Comparison of ENCODE assay signal across 8 cellular contexts in genomic region chr1:206864939-206865671, GRCh38. TPM values are rescaled to one million over a fixed set of nuclear protein-coding genes. Genes with fewer than 3 reads are reported as not detected.
DNase-seq lines count a peak whose midpoint lies in the region; ATAC-seq, FAIRE-seq and TF ChIP-seq lines count a peak whose summit lies in the region.

Gene IL20, plus strand, starts transcription at chr1:206865623. Its CDS starts 230 bp downstream, at chr1:206865853.

- TF ChIP-seq CTCF in Panc1 (IDR thresholded peaks at IDR 0.05), result peak; percentile 84
- TF ChIP-seq CTCF in foreskin keratinocyte (conservative IDR thresholded peaks at IDR 0.05), result peak; percentile 97
- peak; percentile 85 to 94 (median 88) for TF ChIP-seq CTCF in pancreas (IDR thresholded peaks at IDR 0.05)
- peak; percentile 69 to 86 (median 74) for TF ChIP-seq CTCF in transverse colon (IDR thresholded peaks at IDR 0.05)

- no peak within 1 kb of the TSS for H3K4me3 Mint-ChIP-seq in CD8-positive, alpha-beta memory T cell
- H3K4me3 Mint-ChIP-seq in activated T-helper 1 cell treated with anti-CD3 and anti-CD28 coated beads, Interleukin-12 subunit alpha, Interleukin-12 subunit beta, Interleukin-2, Interleukin-4 antibody, amounts not matched to agents 30 ng/mL and 10 ng/mL and 1 ng/mL, durations not matched to agents 14 hours and 24 hours and 36 hours, result no peak within 1 kb of the TSS

- H3K4me3 ChIP-seq in CD8-positive, alpha-beta memory T cell (ENCODE audit: low read length), result no peak within 1 kb of the TSS
- H3K4me3 ChIP-seq in Panc1 (ENCODE audit: low read depth in 2 of 2, low read length in 2 of 2), result no peak within 1 kb of the TSS
- H3K4me3 ChIP-seq in pancreas, result no peak within 1 kb of the TSS
- no peak within 1 kb of the TSS for H3K4me3 ChIP-seq in transverse colon

- TF ChIP-seq EP300 in transverse colon (IDR thresholded peaks at IDR 0.05; ENCODE audit: low read depth), result no peak

- TF ChIP-seq POLR2A in transverse colon (IDR thresholded peaks at IDR 0.05), result no peak

- H3K9me3 ChIP-seq in CD8-positive, alpha-beta memory T cell (ENCODE audit: low read length), result no peaks in the 10 kb centered on the region
- H3K9me3 ChIP-seq in Panc1 (ENCODE audit: control insufficient read depth, insufficient read depth, low read depth, low read length) (no peaks in the 10 kb centered on the region), pancreas (no peaks in the 10 kb centered on the region), transverse colon (no peaks in the 10 kb centered on the region)

- no peak within 1 kb of the TSS for H3K27ac Mint-ChIP-seq in CD8-positive, alpha-beta memory T cell
- no peak within 1 kb of the TSS for H3K27ac Mint-ChIP-seq in activated T-helper 1 cell treated with anti-CD3 and anti-CD28 coated beads, Interleukin-12 subunit alpha, Interleukin-12 subunit beta, Interleukin-2, Interleukin-4 antibody, amounts not matched to agents 30 ng/mL and 10 ng/mL and 1 ng/mL, durations not matched to agents 14 hours and 24 hours and 36 hours

- POLR2A ChIA-PET in CD8-positive, alpha-beta memory T cell (lab: Charles Lee), result no interaction called here
- POLR2A ChIA-PET in Panc1 (lab: Charles Lee), result no interaction called here

- ATAC-seq in Panc1, result peak; percentile 63; the same call in 1 of the 2 replicates
- ATAC-seq in foreskin keratinocyte, result peak; percentile 80
- peak; percentile 98 to 100 (median 99) for ATAC-seq in pancreas
- ATAC-seq in GM18517 (IDR thresholded peaks at IDR 0.05; ENCODE audit: unreplicated experiment), result no peak

- in situ Hi-C loops in Panc1 (cut with HindIII; ENCODE audit: low pct_unique_long_range_greater_than_20kb, low sequenced_read_pairs), result no loop called here
- in situ Hi-C loops in transverse colon (cut with MboI; ENCODE audit: low pct_ligation_motif_present in 1 of 4, low pct_unique_long_range_greater_than_20kb in 1 of 4, low sequenced_read_pairs in 3 of 4), result no loop called here

- peaks cover 18 to 25% of the 10 kb centered on the region in 2 donors for H3K27me3 Mint-ChIP-seq in CD8-positive, alpha-beta memory T cell
- peaks cover 39% of the 10 kb centered on the region for H3K27me3 Mint-ChIP-seq in activated T-helper 1 cell treated with anti-CD3 and anti-CD28 coated beads, Interleukin-12 subunit alpha, Interleukin-12 subunit beta, Interleukin-2, Interleukin-4 antibody, amounts not matched to agents 30 ng/mL and 10 ng/mL and 1 ng/mL, durations not matched to agents 14 hours and 24 hours and 36 hours (ENCODE audit: insufficient read depth)

- peak; percentile 67 to 87 (median 79) for DNase-seq in CD8-positive, alpha-beta memory T cell
- DNase-seq in HPDE6-E6E7 (ENCODE audit: extremely low spot score), result peak; percentile 63
- DNase-seq in Panc1 (ENCODE audit: low read depth, low spot score), result peak; percentile 45
- DNase-seq in activated T-helper 1 cell treated with anti-CD3 and anti-CD28 coated beads, Interleukin-12 subunit alpha, Interleukin-12 subunit beta, Interleukin-2, Interleukin-4 antibody, amounts not matched to agents 30 ng/mL and 10 ng/mL and 1 ng/mL, durations not matched to agents 14 hours and 24 hours and 36 hours (ENCODE audit: low spot score), result peak; percentile 68
- DNase-seq in foreskin keratinocyte, result peak; percentile 84 to 92
- peak; percentile 88 to 99 (median 95) for DNase-seq in pancreas
- DNase-seq in transverse colon, result peak; percentile 85

- intact Hi-C loops in Panc1 (cut with micrococcal nuclease; ENCODE audit: unreplicated experiment), result no loop called here
- intact Hi-C loops in activated T-helper 1 cell treated with anti-CD3 and anti-CD28 coated beads, Interleukin-12 subunit alpha, Interleukin-12 subunit beta, Interleukin-2, Interleukin-4 antibody, amounts not matched to agents 30 ng/mL and 10 ng/mL and 1 ng/mL, durations not matched to agents 14 hours and 24 hours and 36 hours (cut with micrococcal nuclease), result loop anchor here (1.0 to 2.0 kb wide), 3 partner anchors 47 to 138 kb away; no protein-coding TSS in a partner anchor
- intact Hi-C loops in pancreas (cut with DNase I), result no loop called here
- intact Hi-C loops in transverse colon (cut with DNase I; ENCODE audit: low total_unique reads), result loop anchor here (5.0 kb wide), 1 partner anchor 607 kb away; no protein-coding TSS in a partner anchor

- peaks cover 0 to 4% (median 3%) of the 10 kb centered on the region in 3 donors for H3K36me3 Mint-ChIP-seq in CD8-positive, alpha-beta memory T cell
- peaks cover 4% of the 10 kb centered on the region for H3K36me3 Mint-ChIP-seq in activated T-helper 1 cell treated with anti-CD3 and anti-CD28 coated beads, Interleukin-12 subunit alpha, Interleukin-12 subunit beta, Interleukin-2, Interleukin-4 antibody, amounts not matched to agents 30 ng/mL and 10 ng/mL and 1 ng/mL, durations not matched to agents 14 hours and 24 hours and 36 hours (ENCODE audit: low read depth)

- no peaks in the 10 kb centered on the region for H3K27me3 ChIP-seq in CD8-positive, alpha-beta memory T cell (ENCODE audit: insufficient read depth, low read length, poor library complexity, severe bottlenecking)
- peaks cover 19% of the 10 kb centered on the region for H3K27me3 ChIP-seq in Panc1 (ENCODE audit: control insufficient read depth, insufficient read depth, low read length)
- H3K27me3 ChIP-seq in foreskin keratinocyte, result no peaks in the 10 kb centered on the region
- no peaks in the 10 kb centered on the region for H3K27me3 ChIP-seq in pancreas
- H3K27me3 ChIP-seq in transverse colon, result peaks cover 5% of the 10 kb centered on the region

- H3K4me1 ChIP-seq in CD8-positive, alpha-beta memory T cell (ENCODE audit: insufficient read depth, low read length), result no peaks in the 10 kb centered on the region
- H3K4me1 ChIP-seq in Panc1 (ENCODE audit: control insufficient read depth, insufficient read depth, low read length) (no peaks in the 10 kb centered on the region), foreskin keratinocyte (peaks cover 23% of the 10 kb centered on the region), pancreas (peaks cover 0 to 3% (median 0%) of the 10 kb centered on the region in 3 donors), transverse colon (no peaks in the 10 kb centered on the region)

- BruUV-seq in Panc1 (replicated peaks; lab: Mats Ljungman, UMichigan), result no TSS peak

- no peak within 1 kb of the TSS for H3K27ac ChIP-seq in CD8-positive, alpha-beta memory T cell (ENCODE audit: low read depth, low read length)
- no peak within 1 kb of the TSS for H3K27ac ChIP-seq in Panc1 (ENCODE audit: low read length)
- peak within 1 kb of the TSS; percentile 73 for H3K27ac ChIP-seq in foreskin keratinocyte
- H3K27ac ChIP-seq in pancreas, result no peak within 1 kb of the TSS
- H3K27ac ChIP-seq in transverse colon, result no peak within 1 kb of the TSS

- no peak for FAIRE-seq in pancreas (lab: Jason Lieb, UNC)

- H3K4me1 Mint-ChIP-seq in CD8-positive, alpha-beta memory T cell, result peaks cover 0 to 5% (median 2%) of the 10 kb centered on the region in 3 donors
- peaks cover 7% of the 10 kb centered on the region for H3K4me1 Mint-ChIP-seq in activated T-helper 1 cell treated with anti-CD3 and anti-CD28 coated beads, Interleukin-12 subunit alpha, Interleukin-12 subunit beta, Interleukin-2, Interleukin-4 antibody, amounts not matched to agents 30 ng/mL and 10 ng/mL and 1 ng/mL, durations not matched to agents 14 hours and 24 hours and 36 hours (ENCODE audit: low read depth)

- WGBS in pancreas, 2 donors, result 49 to 50% methylated on average over 19 of the region's 19 CpGs
- WGBS in transverse colon (ENCODE audit: low coverage in 1 of 2), 2 donors, result 4 to 53% methylated on average over 4 to 19 of the region's 19 CpGs

- H3K9me3 Mint-ChIP-seq in CD8-positive, alpha-beta memory T cell, result no peaks in the 10 kb centered on the region
- H3K9me3 Mint-ChIP-seq in activated T-helper 1 cell treated with anti-CD3 and anti-CD28 coated beads, Interleukin-12 subunit alpha, Interleukin-12 subunit beta, Interleukin-2, Interleukin-4 antibody, amounts not matched to agents 30 ng/mL and 10 ng/mL and 1 ng/mL, durations not matched to agents 14 hours and 24 hours and 36 hours, result no peaks in the 10 kb centered on the region

- H3K36me3 ChIP-seq in CD8-positive, alpha-beta memory T cell (ENCODE audit: insufficient read depth, low read length), result no peaks in the 10 kb centered on the region
- H3K36me3 ChIP-seq in Panc1 (ENCODE audit: control insufficient read depth, insufficient read depth, low read length) (no peaks in the 10 kb centered on the region), pancreas (no peaks in the 10 kb centered on the region), transverse colon (no peaks in the 10 kb centered on the region)

- CTCF ChIA-PET in CD8-positive, alpha-beta memory T cell (lab: Charles Lee), result interaction anchor here (0.7 to 3.6 kb wide), 17 partner anchors 9 to 131 kb away, joined by 3 to 18 read pairs (median 4); partner anchors contain the start of gene IL24
- CTCF ChIA-PET in Panc1 (lab: Charles Lee), result no interaction called here

RNA-seq across cellular contexts. Expression of gene IL20, which starts in this region (rescaled TPM):
- total RNA-seq in CD8-positive, alpha-beta memory T cell, result not detected
- not detected for polyA plus RNA-seq in CD8-positive, alpha-beta memory T cell
- total RNA-seq in Panc1 (2021; ENCODE audit: unreplicated experiment) (not detected), foreskin keratinocyte (0.41 and 0.74 TPM in 2 replicates), pancreas (not detected), transverse colon (not detected)
- polyA plus RNA-seq in Panc1 (2012; ENCODE audit: insufficient read length), result not detected
- total RNA-seq in activated T-helper 1 cell treated with anti-CD3 and anti-CD28 coated beads, Interleukin-12 subunit alpha, Interleukin-12 subunit beta, Interleukin-2, Interleukin-4 antibody, amounts not matched to agents 30 ng/mL and 10 ng/mL and 1 ng/mL, durations not matched to agents 14 hours and 24 hours and 36 hours, result not detected in 2 replicates
- polyA plus RNA-seq in foreskin keratinocyte (0.22 and 0.33 TPM in 2 replicates), pancreas (not detected)

Comparison
In these comparisons a context has a peak if more than half of its experiments do, and no peak if none do; other contexts are left out.
1. Peak in DNase-seq in CD8-positive, alpha-beta memory T cell; RNA of the gene not detected or under 1 TPM.
2. Peak in DNase-seq and ATAC-seq in Panc1; RNA of the gene not detected or under 1 TPM.
3. Peak in DNase-seq in activated T-helper 1 cell treated with anti-CD3 and anti-CD28 coated beads, Interleukin-12 subunit alpha, Interleukin-12 subunit beta, Interleukin-2, Interleukin-4 antibody, amounts not matched to agents 30 ng/mL and 10 ng/mL and 1 ng/mL, durations not matched to agents 14 hours and 24 hours and 36 hours; RNA of the gene not detected or under 1 TPM.
4. Peak in DNase-seq, ATAC-seq and H3K27ac ChIP-seq in foreskin keratinocyte; RNA of the gene not detected or under 1 TPM.
5. Peak in DNase-seq and ATAC-seq in pancreas; RNA of the gene not detected or under 1 TPM.
6. Peak in DNase-seq in transverse colon; RNA of the gene not detected or under 1 TPM.
7. DNase-seq: peak in every context shown above with its lines; median percentile 95 in pancreas; 88 in foreskin keratinocyte; 85 in transverse colon; 79 in CD8-positive, alpha-beta memory T cell; 68 in activated T-helper 1 cell treated with anti-CD3 and anti-CD28 coated beads, Interleukin-12 subunit alpha, Interleukin-12 subunit beta, Interleukin-2, Interleukin-4 antibody, amounts not matched to agents 30 ng/mL and 10 ng/mL and 1 ng/mL, durations not matched to agents 14 hours and 24 hours and 36 hours; 63 in HPDE6-E6E7; 45 in Panc1.
8. intact Hi-C loops: an anchor here in activated T-helper 1 cell treated with anti-CD3 and anti-CD28 coated beads, Interleukin-12 subunit alpha, Interleukin-12 subunit beta, Interleukin-2, Interleukin-4 antibody, amounts not matched to agents 30 ng/mL and 10 ng/mL and 1 ng/mL, durations not matched to agents 14 hours and 24 hours and 36 hours (1.0 to 2.0 kb wide) and transverse colon (5.0 kb wide); none called in Panc1 and pancreas.